Comparison of ENCODE assay signal across 13 cellular contexts in the genomic region with DNA sequence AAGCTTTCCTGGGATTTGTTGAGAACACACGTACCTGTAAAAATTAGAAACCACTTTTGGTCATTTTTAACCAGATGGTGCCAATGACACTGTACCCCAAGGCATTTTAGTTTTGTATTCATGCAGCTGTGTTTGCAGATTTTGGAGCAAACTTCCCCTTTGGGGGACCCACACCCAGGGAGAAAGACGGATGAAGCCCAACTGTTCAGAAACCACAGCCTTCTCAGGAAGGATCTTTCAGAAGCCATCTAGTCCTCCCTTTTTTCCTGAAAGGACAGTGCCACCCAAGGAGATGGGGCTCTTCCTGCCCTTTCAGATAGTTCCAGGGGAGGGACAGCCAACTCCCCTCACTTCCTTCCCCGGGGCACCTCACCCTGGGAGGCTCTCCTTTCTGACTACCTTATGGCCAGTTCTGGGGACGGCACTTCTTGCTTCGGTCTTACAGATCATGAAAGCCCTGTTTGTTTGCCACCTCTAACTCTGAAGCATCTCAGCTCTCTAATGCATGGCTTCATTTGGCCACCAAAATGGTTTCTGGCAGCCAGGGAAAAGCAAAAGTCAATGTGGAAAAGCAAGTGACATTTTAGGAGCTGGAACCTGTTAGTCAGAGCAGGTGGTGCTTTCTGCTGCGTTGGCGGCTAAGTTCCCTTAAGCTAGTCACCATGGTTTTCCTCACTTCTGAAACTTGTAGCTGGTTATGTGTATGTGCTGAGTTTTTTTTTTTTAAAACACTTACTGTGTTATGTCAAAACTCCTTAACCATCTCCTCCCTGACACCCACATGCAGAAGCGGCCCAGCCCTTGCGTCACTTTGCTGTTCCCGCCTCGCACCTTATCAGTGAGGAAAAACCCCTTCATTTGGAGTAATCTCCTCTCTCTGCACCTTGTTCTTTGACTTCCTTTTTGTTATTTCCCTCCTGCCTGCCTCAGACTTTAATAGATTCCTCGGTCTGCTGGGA. TPM values are rescaled to one million over a fixed set of nuclear protein-coding genes. Genes with fewer than 3 reads are reported as not detected.
A peak's percentile ranks its signal among the peaks of the same experiment; 100 is the strongest.
DNase-seq lines count a peak whose midpoint lies in the region; ATAC-seq, FAIRE-seq and TF ChIP-seq lines count a peak whose summit lies in the region.
"Had no signal": no experiment of that assay in that cellular context is flagged by ENCODE, and none has a peak within 500 bp of the region (broad histone marks: within the 10 kb centered on the region; RNA-seq: fewer than 3 reads in every experiment).

No MANE protein-coding gene starts in this region.

- TF ChIP-seq CTCF in nephron (IDR thresholded peaks at IDR 0.05; ENCODE audit: unreplicated experiment in 3 of 3) (no peak), foreskin keratinocyte (conservative IDR thresholded peaks at IDR 0.05) (no peak), gastroesophageal sphincter (IDR thresholded peaks at IDR 0.05) (no peak)

- DNase-seq in cardiac septum (ENCODE audit: low spot score) (peak; percentile 47), right cardiac atrium (no peak), frontal cortex (ENCODE audit: low spot score in 2 of 2) (no peak), DMS 273 treated with DMSO at 0.1 percent for 48 hours (lab: John Stamatoyannopoulos, UW) (no peak), foreskin keratinocyte (no peak)
- DNase-seq in activated CD8-positive, alpha-beta memory T cell treated with anti-CD3 and anti-CD28 coated beads, Interleukin-2, amount 50 U/mL, for 24 hours (ENCODE audit: extremely low read depth): peak; percentile 14
- DNase-seq: GOT3, midbrain, NCI-H2171 treated with DMSO at 0.1 percent for 48 hours had no signal

- H3K36me3 Mint-ChIP-seq in nephron (ENCODE audit: low read depth): peaks cover 6% of the 10 kb centered on the region
- H3K36me3 Mint-ChIP-seq: CD14-positive monocyte had no signal

- H3K4me3 ChIP-seq in right cardiac atrium (ENCODE audit: low read length) (no peak overlapping the region), gastroesophageal sphincter (no peak overlapping the region)

- H3K27ac Mint-ChIP-seq in nephron: peak overlapping the region; percentile 12 to 74 (median 52)

- TF ChIP-seq EP300 in gastroesophageal sphincter (IDR thresholded peaks at IDR 0.05): no peak

- H3K27ac ChIP-seq in right cardiac atrium (ENCODE audit: low read length) (no peak overlapping the region), foreskin keratinocyte (no peak overlapping the region), gastroesophageal sphincter (no peak overlapping the region)

- H3K4me1 Mint-ChIP-seq in nephron: peaks cover 79% of the 10 kb centered on the region

- H3K4me3 Mint-ChIP-seq in nephron: peak overlapping the region in 2 of 3 experiments; percentile 5 to 28

- no peak for TF ChIP-seq POLR2A in gastroesophageal sphincter (IDR thresholded peaks at IDR 0.05)

- intact Hi-C loops in cardiac septum (cut with DNase I): no loop called here
- intact Hi-C loops in right cardiac atrium (cut with DNase I): no loop called here

- peaks cover 0 to 16% of the 10 kb centered on the region in 2 donors for H3K36me3 ChIP-seq in gastroesophageal sphincter

- ATAC-seq in right cardiac atrium: no peak
- no peak for ATAC-seq in foreskin keratinocyte
- ATAC-seq in gastroesophageal sphincter: no peak

- H3K9me3 Mint-ChIP-seq in nephron: no peaks in the 10 kb centered on the region
- H3K9me3 Mint-ChIP-seq: brain, CD14-positive monocyte had no signal

- H3K9me3 ChIP-seq in right cardiac atrium (ENCODE audit: control insufficient read depth, low read length): no peaks in the 10 kb centered on the region
- H3K9me3 ChIP-seq in gastroesophageal sphincter: no peaks in the 10 kb centered on the region

- 69% methylated on average over 12 of the region's 12 CpGs for WGBS in right cardiac atrium
- 83 to 87% methylated on average over 8 to 11 of the region's 12 CpGs for WGBS in gastroesophageal sphincter (ENCODE audit: low coverage in 1 of 2), 2 donors

- no peak for FAIRE-seq in frontal cortex (lab: Jason Lieb, UNC)

- H3K4me1 ChIP-seq in right cardiac atrium (ENCODE audit: control insufficient read depth, insufficient read depth, low read length) (peaks cover 16% of the 10 kb centered on the region), foreskin keratinocyte (no peaks in the 10 kb centered on the region), gastroesophageal sphincter (peaks cover 3 to 22% (median 13%) of the 10 kb centered on the region in 3 donors)

- H3K27me3 ChIP-seq in right cardiac atrium (ENCODE audit: control insufficient read depth, insufficient read depth): no peaks in the 10 kb centered on the region
- H3K27me3 ChIP-seq in foreskin keratinocyte: peaks cover 2% of the 10 kb centered on the region
- no peaks in the 10 kb centered on the region for H3K27me3 ChIP-seq in gastroesophageal sphincter

- no peaks in the 10 kb centered on the region for H3K27me3 Mint-ChIP-seq in nephron (ENCODE audit: low read depth)

RNA-seq across cellular contexts. Expression of gene TMCC2, which starts 10.1 kb away (rescaled TPM):
- total RNA-seq in cardiac septum (4.0 TPM), right cardiac atrium (10 to 100 TPM in 3 of 4 donors, 1 to 10 TPM in 1; 6.5 to 15.9 (median 13.2) TPM), frontal cortex (33.0 TPM), foreskin keratinocyte (1.7 and 1.8 TPM in 2 replicates), gastroesophageal sphincter (1 to 10 TPM; 3.1 to 8.9 (median 5.5) TPM)
- polyA plus RNA-seq in right cardiac atrium (15.7 TPM), foreskin keratinocyte (1.4 and 1.5 TPM in 2 replicates)

RNA-seq across cellular contexts. Expression of gene DSTYK, which starts 26.3 kb away (rescaled TPM):
- 7.3 TPM for total RNA-seq in cardiac septum
- 10 to 100 TPM in 1 of 4 donors, 1 to 10 TPM in 3; 7.9 to 10.1 (median 8.6) TPM for total RNA-seq in right cardiac atrium
- polyA plus RNA-seq in right cardiac atrium: 4.9 TPM
- 18.3 TPM for total RNA-seq in frontal cortex
- 8.2 and 8.8 TPM in 2 replicates for total RNA-seq in foreskin keratinocyte
- polyA plus RNA-seq in foreskin keratinocyte: 2.4 and 2.9 TPM in 2 replicates
- total RNA-seq in gastroesophageal sphincter: 10 to 100 TPM; 15.1 to 18.7 (median 16.2) TPM

Comparison
In these comparisons a context has a peak if more than half of its experiments do, and no peak if none do; other contexts are left out.
1. DNase-seq: peak in cardiac septum (single experiment) and activated CD8-positive, alpha-beta memory T cell treated with anti-CD3 and anti-CD28 coated beads, Interleukin-2, amount 50 U/mL, for 24 hours (single experiment); none in right cardiac atrium (0 of 3), frontal cortex (0 of 2), DMS 273 treated with DMSO at 0.1 percent for 48 hours (single experiment) and foreskin keratinocyte (0 of 2).